ENCODE assay signal across 12 cellular contexts in genomic region chr15:37046876-37047614, GRCh38. TPM values are rescaled to one million over a fixed set of nuclear protein-coding genes. Genes with fewer than 3 reads are reported as not detected.
A peak's percentile ranks its signal among the peaks of the same experiment; 100 is the strongest.
DNase-seq lines count a peak whose midpoint lies in the region; FAIRE-seq and TF ChIP-seq lines count a peak whose summit lies in the region.
"Had no signal": no experiment of that assay in that cellular context is flagged by ENCODE, and none has a peak within 500 bp of the region (broad histone marks: within the 10 kb centered on the region; RNA-seq: fewer than 3 reads in every experiment).

No MANE protein-coding gene starts in this region.

- H3K9me3 ChIP-seq in breast epithelium (no peaks in the 10 kb centered on the region), uterus (no peaks in the 10 kb centered on the region), kidney (ENCODE audit: control insufficient read depth in 1 of 2, low read length in 2 of 2) (no peaks in the 10 kb centered on the region)
- H3K9me3 ChIP-seq: colonic mucosa had no signal

- no TSS peak for BruUV-seq in MCF 10A (replicated peaks; lab: Mats Ljungman, UMichigan)

- POLR2A ChIA-PET in MCF 10A (lab: Yijun Ruan, JAX): interaction anchor here (0.6 to 1.2 kb wide), 3 partner anchors 12 to 1634 kb away, joined by 3 to 4 read pairs (median 3); no protein-coding TSS in a partner anchor

- TF ChIP-seq CTCF in MCF 10A (IDR thresholded peaks at IDR 0.05; ENCODE audit: unreplicated experiment) (no peak), breast epithelium (IDR thresholded peaks at IDR 0.05) (no peak), choroid plexus epithelial cell (conservative IDR thresholded peaks at IDR 0.05; ENCODE audit: low read depth, low read length) (no peak), uterus (IDR thresholded peaks at IDR 0.05) (no peak), kidney (IDR thresholded peaks at IDR 0.05; ENCODE audit: borderline replicate concordance, extremely low read depth, insufficient read depth) (no peak)

- H3K36me3 ChIP-seq in breast epithelium: no peaks in the 10 kb centered on the region
- H3K36me3 ChIP-seq in uterus: no peaks in the 10 kb centered on the region
- no peaks in the 10 kb centered on the region for H3K36me3 ChIP-seq in kidney (ENCODE audit: control insufficient read depth in 1 of 2, insufficient read depth in 2 of 2, low read length in 2 of 2)
- H3K36me3 ChIP-seq: colonic mucosa had no signal

- no peaks in the 10 kb centered on the region for H3K9me3 Mint-ChIP-seq in MCF 10A (ENCODE audit: unreplicated experiment)

- H3K27ac ChIP-seq in breast epithelium: no peak overlapping the region
- H3K27ac ChIP-seq in uterus: peak overlapping the region; percentile 10 to 43
- H3K27ac ChIP-seq in kidney (ENCODE audit: low read depth in 2 of 2, low read length in 2 of 2): no peak overlapping the region
- H3K27ac ChIP-seq: colonic mucosa had no signal

- H3K27me3 Mint-ChIP-seq in MCF 10A (ENCODE audit: insufficient read depth, unreplicated experiment): no peaks in the 10 kb centered on the region
- H3K27me3 Mint-ChIP-seq: natural killer cell treated with Interleukin-12 subunit alpha and Interleukin-12 subunit beta and Interleukin-15 and Interleukin-18, amount 100 ng/mL, for 72 hours had no signal

- H3K27me3 ChIP-seq in breast epithelium (no peaks in the 10 kb centered on the region), uterus (no peaks in the 10 kb centered on the region)
- H3K27me3 ChIP-seq: colonic mucosa had no signal

- CTCF ChIA-PET in MCF 10A (lab: Yijun Ruan, JAX): no interaction called here

- intact Hi-C loops in MCF 10A (cut with micrococcal nuclease): no loop called here
- intact Hi-C loops in breast epithelium (cut with DNase I; ENCODE audit: low total_unique reads): loop anchor here (5.0 kb wide), 1 partner anchor 1295 kb away; no protein-coding TSS in a partner anchor
- intact Hi-C loops in uterus (cut with DNase I; ENCODE audit: low total_unique reads): no loop called here
- intact Hi-C loops in kidney (cut with DNase I): no loop called here

- TF ChIP-seq POLR2A in breast epithelium (IDR thresholded peaks at IDR 0.05) (no peak), uterus (IDR thresholded peaks at IDR 0.05) (no peak)

- peaks cover 4% of the 10 kb centered on the region for H3K36me3 Mint-ChIP-seq in MCF 10A (ENCODE audit: insufficient read depth, unreplicated experiment)
- H3K36me3 Mint-ChIP-seq: natural killer cell treated with Interleukin-12 subunit alpha and Interleukin-12 subunit beta and Interleukin-15 and Interleukin-18, amount 100 ng/mL, for 72 hours had no signal

- no peak for FAIRE-seq in kidney (lab: Jason Lieb, UNC)

- DNase-seq in MCF 10A (ENCODE audit: unreplicated experiment): no peak
- no peak for DNase-seq in breast epithelium (ENCODE audit: low spot score in 2 of 2)
- DNase-seq in choroid plexus epithelial cell (ENCODE audit: low read depth): peak; percentile 82
- DNase-seq in kidney tubule cell (ENCODE audit: low spot score): peak; percentile 29
- no peak for DNase-seq in uterus
- DNase-seq in kidney: no peak
- DNase-seq in midbrain (lab: John Stamatoyannopoulos, UW): no peak
- DNase-seq in activated effector memory CD4-positive, alpha-beta T cell treated with Interleukin-2 at 50 U/mL for 16 hours: no peak
- DNase-seq: ACHN; colonic mucosa; stimulated activated CD4-positive, alpha-beta T cell treated with anti-CD3 and anti-CD28 coated beads, Interleukin-4, amount 100 ng/mL, for 24 hours had no signal

- H3K4me1 ChIP-seq in breast epithelium: no peaks in the 10 kb centered on the region
- peaks cover 0 to 9% of the 10 kb centered on the region in 2 donors for H3K4me1 ChIP-seq in uterus
- H3K4me1 ChIP-seq in kidney (ENCODE audit: control insufficient read depth in 1 of 2, insufficient read depth in 1 of 2, low read depth in 1 of 2, low read length in 2 of 2): peaks cover 0 to 3% of the 10 kb centered on the region in 2 donors
- H3K4me1 ChIP-seq: colonic mucosa had no signal

- H3K4me3 ChIP-seq in breast epithelium: no peak overlapping the region
- H3K4me3 ChIP-seq in choroid plexus epithelial cell (ENCODE audit: low read depth, low read length): no peak overlapping the region
- no peak overlapping the region for H3K4me3 ChIP-seq in uterus
- no peak overlapping the region for H3K4me3 ChIP-seq in kidney (ENCODE audit: low read length in 2 of 2)
- H3K4me3 ChIP-seq: colonic mucosa had no signal

- H3K4me3 Mint-ChIP-seq in MCF 10A (ENCODE audit: unreplicated experiment): no peak overlapping the region
- H3K4me3 Mint-ChIP-seq: natural killer cell treated with Interleukin-12 subunit alpha and Interleukin-12 subunit beta and Interleukin-15 and Interleukin-18, amount 100 ng/mL, for 72 hours had no signal

- peaks cover 7% of the 10 kb centered on the region for H3K4me1 Mint-ChIP-seq in MCF 10A (ENCODE audit: insufficient read depth, unreplicated experiment)

- H3K9ac ChIP-seq in kidney (ENCODE audit: low read length in 2 of 2): no peak overlapping the region

- peak overlapping the region; percentile 8 for H3K27ac Mint-ChIP-seq in MCF 10A (ENCODE audit: low read depth, unreplicated experiment)
- H3K27ac Mint-ChIP-seq: natural killer cell treated with Interleukin-12 subunit alpha and Interleukin-12 subunit beta and Interleukin-15 and Interleukin-18, amount 100 ng/mL, for 72 hours had no signal

RNA-seq across cellular contexts. Expression of gene MEIS2, which starts 53.3 kb away (rescaled TPM):
- total RNA-seq in MCF 10A (2022) (6.9 and 10.3 TPM in 2 replicates), breast epithelium (10 to 100 TPM; 18.2 to 55.8 (median 28.5) TPM), uterus (100 to 1,000 TPM in 2 of 4 donors, 10 to 100 TPM in 2; 84.0 to 184 (median 112) TPM), kidney (50.9 TPM)
- 14.7 TPM for polyA plus RNA-seq in kidney (ENCODE audit: insufficient read depth, low read depth, low replicate concordance)

Comparison
In these comparisons a context has a peak if more than half of its experiments do, and no peak if none do; other contexts are left out.
1. DNase-seq: peak in choroid plexus epithelial cell (single experiment) and kidney tubule cell (single experiment); none in MCF 10A (single experiment), breast epithelium (0 of 2), uterus (0 of 2), kidney (single experiment), midbrain (single experiment) and activated effector memory CD4-positive, alpha-beta T cell treated with Interleukin-2 at 50 U/mL for 16 hours (single experiment).
2. H3K27ac ChIP-seq: peak in uterus (2 of 2); none in breast epithelium (0 of 2) and kidney (0 of 2).